1 cellular context compared by ENCODE assay signal in genomic region chr4:151013491-151013890, GRCh38.
TF ChIP-seq lines count a peak whose summit lies in the region.

No MANE protein-coding gene starts in this region.

TF ChIP-seq in SK-N-SH, 30 proteins besides CTCF, POLR2A, EP300 and RAD21 (continued from another document):
- TF ChIP-seq, protein P1, sequence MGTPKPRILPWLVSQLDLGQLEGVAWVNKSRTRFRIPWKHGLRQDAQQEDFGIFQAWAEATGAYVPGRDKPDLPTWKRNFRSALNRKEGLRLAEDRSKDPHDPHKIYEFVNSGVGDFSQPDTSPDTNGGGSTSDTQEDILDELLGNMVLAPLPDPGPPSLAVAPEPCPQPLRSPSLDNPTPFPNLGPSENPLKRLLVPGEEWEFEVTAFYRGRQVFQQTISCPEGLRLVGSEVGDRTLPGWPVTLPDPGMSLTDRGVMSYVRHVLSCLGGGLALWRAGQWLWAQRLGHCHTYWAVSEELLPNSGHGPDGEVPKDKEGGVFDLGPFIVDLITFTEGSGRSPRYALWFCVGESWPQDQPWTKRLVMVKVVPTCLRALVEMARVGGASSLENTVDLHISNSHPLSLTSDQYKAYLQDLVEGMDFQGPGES (IDR thresholded peaks at IDR 0.05; ENCODE audit: low read depth, low read length): no peak
- TF ChIP-seq FOXM1 (IDR thresholded peaks at IDR 0.05; ENCODE audit: low read depth): no peak
- no peak for TF ChIP-seq NFIC (IDR thresholded peaks at IDR 0.05; ENCODE audit: borderline replicate concordance)
- TF ChIP-seq RFX5 (IDR thresholded peaks at IDR 0.05; ENCODE audit: low read length): no peak
- TF ChIP-seq SMC3 (IDR thresholded peaks at IDR 0.05; ENCODE audit: low read depth, low read length): no peak
